Comparison of ENCODE assay signal across 8 cellular contexts in the genomic region with DNA sequence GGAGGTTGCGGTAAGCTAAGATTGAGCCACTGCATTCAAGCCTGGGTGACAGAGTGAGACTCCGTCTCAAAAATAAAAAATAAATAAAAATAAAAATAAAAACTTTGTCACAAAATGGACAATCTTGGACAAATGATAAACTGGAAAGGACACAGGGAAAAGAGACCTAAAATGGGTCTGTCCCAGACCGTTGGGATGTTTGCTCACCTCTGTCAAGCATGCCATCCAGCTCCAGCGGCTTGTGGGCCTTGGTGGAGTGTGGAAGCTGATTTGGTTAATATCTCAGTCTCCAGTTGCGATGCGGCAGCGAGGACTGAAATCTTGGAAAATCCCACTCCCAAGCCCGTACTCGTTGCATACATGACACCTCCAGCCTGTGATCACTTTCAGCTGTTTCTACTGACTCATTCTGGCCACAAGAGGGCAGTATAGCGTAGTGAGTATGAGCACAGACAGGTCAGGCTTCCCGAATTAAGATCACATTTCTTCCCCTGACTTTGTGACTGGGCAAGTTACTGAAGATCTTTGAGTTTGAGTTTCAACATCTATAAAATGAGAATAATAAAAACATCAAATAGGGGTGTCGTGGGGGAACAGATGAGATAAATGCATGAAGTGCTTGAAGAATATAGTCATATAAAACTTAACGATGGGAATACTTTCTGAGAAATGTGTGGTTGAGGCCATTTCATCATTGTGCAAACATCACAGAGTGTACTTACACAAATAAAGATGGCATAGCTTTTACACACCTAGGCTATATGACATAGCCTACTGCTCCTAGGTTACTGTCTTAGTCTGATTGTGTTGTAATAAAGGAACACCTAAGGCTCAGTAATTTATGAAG.
DNase-seq lines count a peak whose midpoint lies in the region; ATAC-seq and TF ChIP-seq lines count a peak whose summit lies in the region.

No MANE protein-coding gene starts in this region.

- TF ChIP-seq CTCF in brain microvascular endothelial cell (IDR thresholded peaks at IDR 0.05; ENCODE audit: low read depth, low read length, missing control alignments): peak; percentile 91

- H3K27me3 ChIP-seq in brain microvascular endothelial cell (replicated peaks): no peaks in the 10 kb centered on the region

- H3K4me3 ChIP-seq in brain microvascular endothelial cell (ENCODE audit: low read depth, low read length): no peak overlapping the region

- H3K27ac ChIP-seq in brain microvascular endothelial cell: no peak overlapping the region

- peak; percentile 74 for ATAC-seq in HG02970 (IDR thresholded peaks at IDR 0.05; ENCODE audit: low FRiP score, unreplicated experiment)

- in situ Hi-C loops in brain microvascular endothelial cell (cut with HindIII; ENCODE audit: low pct_ligation_motif_present, low sequenced_read_pairs): no loop called here

- DNase-seq in SIG-M5 treated with dmso at 0.1 percent for 504 hours (lab: John Stamatoyannopoulos, UW; ENCODE audit: unreplicated experiment): peak; percentile 76
- no peak for DNase-seq in SIG-M5 (lab: John Stamatoyannopoulos, UW)
- DNase-seq in NCI-H2081 treated with DMSO at 0.1 percent for 48 hours (lab: John Stamatoyannopoulos, UW): peak; percentile 22
- DNase-seq in UCSD-AML1 (lab: John Stamatoyannopoulos, UW; ENCODE audit: unreplicated experiment): peak; percentile 17
- peak; percentile 84 for DNase-seq in brain microvascular endothelial cell
- DNase-seq in iPS-NIHi11 (ENCODE audit: low spot score): peak; percentile 90
- peak; percentile 11 to 35 for DNase-seq in stimulated activated CD4-positive, alpha-beta T cell treated with anti-CD3 and anti-CD28 coated beads, Interleukin-12 subunit alpha, Interleukin-12 subunit beta, amount 100 ng/mL, for 24 hours (ENCODE audit: low read depth in 2 of 2)

- no peaks in the 10 kb centered on the region for H3K36me3 ChIP-seq in brain microvascular endothelial cell (replicated peaks)
